In the genomic region with DNA sequence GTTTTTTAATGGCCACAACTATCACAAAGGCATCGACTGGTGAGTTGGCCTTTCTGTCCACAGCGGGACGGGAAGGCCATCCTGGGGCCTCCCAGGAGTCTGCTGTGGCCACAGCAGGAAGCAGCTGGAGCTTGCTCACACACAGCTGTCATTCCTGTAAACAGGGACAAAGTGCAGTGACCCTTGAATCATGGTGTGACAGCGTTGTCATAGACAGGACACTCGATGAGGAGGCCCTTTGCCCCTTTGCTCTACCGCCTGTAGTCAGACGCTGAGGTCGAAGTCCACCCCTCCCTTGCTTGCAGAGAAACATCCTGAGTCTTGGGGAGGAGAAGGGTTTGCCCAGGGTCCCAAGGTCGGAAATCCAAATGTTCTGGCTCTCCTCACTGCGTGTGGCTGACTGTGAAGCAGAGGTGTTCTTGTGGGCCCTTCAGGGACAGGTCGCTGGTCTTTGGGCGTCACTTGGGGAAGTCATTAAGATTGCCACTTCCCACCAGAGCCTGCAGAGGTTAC, we compare ENCODE assay signal across 20 cellular contexts. TPM values are rescaled to one million over a fixed set of nuclear protein-coding genes. Genes with fewer than 3 reads are reported as not detected.
DNase-seq lines count a peak whose midpoint lies in the region; ATAC-seq, FAIRE-seq and TF ChIP-seq lines count a peak whose summit lies in the region.
"Had no signal": no experiment of that assay in that cellular context is flagged by ENCODE, and none has a peak within 500 bp of the region (broad histone marks: within the 10 kb centered on the region; RNA-seq: fewer than 3 reads in every experiment).

No MANE protein-coding gene starts in this region.

- intact Hi-C loops in colonic mucosa (cut with DNase I) (no loop called here), lower lobe of right lung (cut with DNase I) (no loop called here)

- TF ChIP-seq CTCF in colonic mucosa (IDR thresholded peaks at IDR 0.05) (no peak), lower lobe of right lung (IDR thresholded peaks at IDR 0.05) (no peak)

- H3K27ac ChIP-seq in colonic mucosa (peak overlapping the region; percentile 67), lower lobe of right lung (peak overlapping the region; percentile 57), stomach smooth muscle (ENCODE audit: low read length) (peak overlapping the region; percentile 24), Karpas-422 (ENCODE audit: low read length) (no peak overlapping the region)
- no peak overlapping the region for H3K27ac ChIP-seq in effector memory CD4-positive, alpha-beta T cell (ENCODE audit: insufficient read depth, low read length, poor library complexity, severe bottlenecking)
- H3K27ac ChIP-seq: brain microvascular endothelial cell, C4-2B had no signal

- no peak for TF ChIP-seq POLR2A in GM12891 (IDR thresholded peaks at IDR 0.05; ENCODE audit: low read depth, low read length)

- H3K4me1 ChIP-seq in colonic mucosa: peaks cover 8% of the 10 kb centered on the region
- H3K4me1 ChIP-seq in lower lobe of right lung: peaks cover 51% of the 10 kb centered on the region
- peaks cover 28% of the 10 kb centered on the region for H3K4me1 ChIP-seq in stomach smooth muscle (ENCODE audit: control insufficient read depth, insufficient read depth, low read length)
- peaks cover 4% of the 10 kb centered on the region for H3K4me1 ChIP-seq in Karpas-422 (ENCODE audit: low read length)
- no peaks in the 10 kb centered on the region for H3K4me1 ChIP-seq in effector memory CD4-positive, alpha-beta T cell (ENCODE audit: control insufficient read depth, insufficient read depth, low read length, poor library complexity, severe bottlenecking)

- H3K79me2 ChIP-seq in Karpas-422 (ENCODE audit: low read length): no peaks in the 10 kb centered on the region

- H3K4me2 ChIP-seq in Karpas-422 (ENCODE audit: low read depth, low read length, poor library complexity, severe bottlenecking): no peak overlapping the region

- no peaks in the 10 kb centered on the region for H3K9me3 ChIP-seq in colonic mucosa
- H3K9me3 ChIP-seq in lower lobe of right lung: no peaks in the 10 kb centered on the region
- no peaks in the 10 kb centered on the region for H3K9me3 ChIP-seq in stomach smooth muscle (ENCODE audit: control insufficient read depth in 2 of 2, low read length in 2 of 2)
- H3K9me3 ChIP-seq in Karpas-422 (ENCODE audit: low read length): no peaks in the 10 kb centered on the region
- H3K9me3 ChIP-seq in effector memory CD4-positive, alpha-beta T cell (ENCODE audit: control insufficient read depth, low read length): no peaks in the 10 kb centered on the region

- FAIRE-seq in GM12891 (lab: Jason Lieb, UNC): no peak
- FAIRE-seq: GM12878, K562 had no signal

- peak in 1 of 2 donors; percentile 40 for ATAC-seq in lower lobe of right lung
- ATAC-seq: activated CD8-positive, alpha-beta T cell treated with anti-CD3 and anti-CD28 coated beads for 36 hours; GM12878; K562 had no signal

- H3K27me3 ChIP-seq in colonic mucosa (no peaks in the 10 kb centered on the region), lower lobe of right lung (ENCODE audit: low read depth) (no peaks in the 10 kb centered on the region), stomach smooth muscle (ENCODE audit: control insufficient read depth in 1 of 2, insufficient read depth in 2 of 2, low read length in 2 of 2) (no peaks in the 10 kb centered on the region), Karpas-422 (ENCODE audit: low read length) (no peaks in the 10 kb centered on the region)
- no peaks in the 10 kb centered on the region for H3K27me3 ChIP-seq in effector memory CD4-positive, alpha-beta T cell (replicated peaks; ENCODE audit: control insufficient read depth, insufficient read depth, low read length, poor library complexity, severe bottlenecking)
- H3K27me3 ChIP-seq: brain microvascular endothelial cell had no signal

- H3K36me3 ChIP-seq in colonic mucosa: no peaks in the 10 kb centered on the region
- H3K36me3 ChIP-seq in lower lobe of right lung: peaks cover 87% of the 10 kb centered on the region
- peaks cover 43 to 58% of the 10 kb centered on the region in 2 donors for H3K36me3 ChIP-seq in stomach smooth muscle (ENCODE audit: control insufficient read depth in 2 of 2, insufficient read depth in 2 of 2, low read length in 2 of 2)
- no peaks in the 10 kb centered on the region; the same call in 1 of the 2 replicates for H3K36me3 ChIP-seq in Karpas-422 (ENCODE audit: insufficient read depth, low read length)
- H3K36me3 ChIP-seq in effector memory CD4-positive, alpha-beta T cell (ENCODE audit: control insufficient read depth, insufficient read depth, low read length): no peaks in the 10 kb centered on the region

- no peak overlapping the region for H3K4me3 ChIP-seq in colonic mucosa
- H3K4me3 ChIP-seq in lower lobe of right lung: no peak overlapping the region
- H3K4me3 ChIP-seq in stomach smooth muscle (ENCODE audit: low read length in 2 of 2): no peak overlapping the region
- no peak overlapping the region for H3K4me3 ChIP-seq in Karpas-422 (ENCODE audit: low read length)
- H3K4me3 ChIP-seq in effector memory CD4-positive, alpha-beta T cell (ENCODE audit: insufficient read depth, low read depth, low read length, poor library complexity, severe bottlenecking): no peak overlapping the region
- H3K4me3 ChIP-seq: GM12878, GM23248, K562 had no signal

- no peaks in the 10 kb centered on the region for H4K20me1 ChIP-seq in Karpas-422 (ENCODE audit: insufficient read depth, low read depth, low read length)

- H2AFZ ChIP-seq in Karpas-422 (ENCODE audit: low read length): no peak overlapping the region
- H2AFZ ChIP-seq: GM23248 had no signal

- no peaks in the 10 kb centered on the region for H3K9me2 ChIP-seq in Karpas-422 (replicated peaks; ENCODE audit: insufficient read depth, low read length)

- H3K9ac ChIP-seq in colonic mucosa (ENCODE audit: low read depth in 2 of 2, low read length in 2 of 2) (peak overlapping the region in 1 of 2 donors; percentile 59), stomach smooth muscle (ENCODE audit: low read length in 2 of 2) (no peak overlapping the region), Karpas-422 (ENCODE audit: low read length) (no peak overlapping the region)
- H3K9ac ChIP-seq: GM23248 had no signal

- DNase-seq in LHCN-M2 (ENCODE audit: low read depth): peak; percentile 15
- peak; percentile 89 for DNase-seq in colonic mucosa
- no peak for DNase-seq in lower lobe of right lung
- DNase-seq in GM12891 (ENCODE audit: insufficient read length, low spot score): no peak
- no peak for DNase-seq in NCI-H1436 (lab: John Stamatoyannopoulos, UW)
- DNase-seq in Karpas-422: no peak
- no peak for DNase-seq in effector memory CD4-positive, alpha-beta T cell
- DNase-seq: activated CD8-positive, alpha-beta T cell treated with anti-CD3 and anti-CD28 coated beads for 36 hours; activated naive CD4-positive, alpha-beta T cell; brain microvascular endothelial cell; GM23248; hippocampal formation; mesendoderm; NCI-H1417 treated with DMSO at 0.1 percent for 48 hours; stimulated activated CD4-positive, alpha-beta T cell treated with anti-CD3 and anti-CD28 coated beads, Interleukin-2, amount 100 ng/mL, for 48 hours; T1000 had no signal

TF ChIP-seq in GM12891, 5 proteins besides CTCF, POLR2A, EP300 and RAD21:
- TF ChIP-seq POU2F2 (IDR thresholded peaks at IDR 0.05; ENCODE audit: low read depth, low read length): no peak
- TF ChIP-seq SPI1 (IDR thresholded peaks at IDR 0.05; ENCODE audit: low read depth, low read length): no peak

RNA-seq across cellular contexts. Expression of a gene that starts 35.1 kb away (rescaled TPM):
- total RNA-seq in LHCN-M2 (2014; rRNA removed) (78.6 and 83.6 TPM in 2 replicates), colonic mucosa (10 to 100 TPM; 37.4 to 51.3 TPM), lower lobe of right lung (117 TPM)
- 139 TPM for polyA plus RNA-seq in LHCN-M2 (2012)
- polyA plus RNA-seq in GM12891 (2012; ENCODE audit: low read depth, missing spikeins): 11.7 TPM
- 8.4 and 20.9 TPM in 2 replicates for total RNA-seq in Karpas-422 (2014; rRNA removed; shearing (Covaris generic); ENCODE audit: low replicate concordance)

Comparison
In these comparisons a context has a peak if more than half of its experiments do, and no peak if none do; other contexts are left out.
1. DNase-seq: peak in LHCN-M2 (single experiment) and colonic mucosa (single experiment); none in lower lobe of right lung (single experiment), GM12891 (single experiment), NCI-H1436 (single experiment), Karpas-422 (single experiment) and effector memory CD4-positive, alpha-beta T cell (0 of 3).
2. H3K27ac ChIP-seq: peak in colonic mucosa (single experiment), lower lobe of right lung (single experiment) and stomach smooth muscle (single experiment); none in Karpas-422 (single experiment) and effector memory CD4-positive, alpha-beta T cell (single experiment).